In genomic region chr6:39861663-39862062, GRCh38 we compare ENCODE assay signal across 20 cellular contexts.
DNase-seq lines count a peak whose midpoint lies in the region; ATAC-seq and TF ChIP-seq lines count a peak whose summit lies in the region.
"Had no signal": no experiment of that assay in that cellular context is flagged by ENCODE, and none has a peak within 500 bp of the region (broad histone marks: within the 10 kb centered on the region; RNA-seq: fewer than 3 reads in every experiment).

No MANE protein-coding gene starts in this region.

- H3K9me3 ChIP-seq in heart left ventricle (no peaks in the 10 kb centered on the region), right atrium auricular region (no peaks in the 10 kb centered on the region), tibial artery (no peaks in the 10 kb centered on the region), OCI-LY7 (ENCODE audit: low read length) (no peaks in the 10 kb centered on the region), neuronal stem cell (replicated peaks in 1 of 2; ENCODE audit: control insufficient read depth in 2 of 2, insufficient read depth in 1 of 2, low read depth in 1 of 2, low read length in 2 of 2) (no peaks in the 10 kb centered on the region)
- H3K9me3 ChIP-seq: A549, Caco-2 had no signal

- no peak overlapping the region for H3K14ac ChIP-seq in neuronal stem cell (ENCODE audit: low read length)

- H4K91ac ChIP-seq in neuronal stem cell (ENCODE audit: low read depth, low read length, poor library complexity) = no peak overlapping the region

- 51 to 71% (median 58%) methylated on average over 3 of the region's 3 CpGs for WGBS in heart left ventricle, 4 donors
- no CpG with 5 or more reads among the region's 3 CpGs for WGBS in neuronal stem cell (ENCODE audit: extremely low coverage in 2 of 2, insufficient read length in 2 of 2, insufficient replicate concordance in 1 of 2), 2 donors

- no peak overlapping the region for H3K23ac ChIP-seq in neuronal stem cell (ENCODE audit: low read depth, low read length, poor library complexity)

- DNase-seq in heart left ventricle = peak in 2 of 5 donors; percentile 50 to 57
- DNase-seq in right atrium auricular region (ENCODE audit: low spot score) = no peak
- no peak for DNase-seq in coronary artery (ENCODE audit: low spot score)
- peak; percentile 66 for DNase-seq in iPS-NIHi7 (ENCODE audit: extremely low spot score)
- no peak for DNase-seq in tibial artery
- DNase-seq in NCI-H446 treated with DMSO at 0.1 percent for 48 hours (lab: John Stamatoyannopoulos, UW) = no peak
- no peak for DNase-seq in OCI-LY7 (ENCODE audit: low spot score)
- no peak for DNase-seq in neuronal stem cell (ENCODE audit: low spot score)
- DNase-seq: AML-193, Caco-2, DMS53, Karpas-422, NCI-H1417, NCI-H1930, NCI-H2171, NCI-H510A had no signal

- H3K9me2 ChIP-seq in OCI-LY7 (ENCODE audit: insufficient read depth, low read length) = no peaks in the 10 kb centered on the region

- H4K20me1 ChIP-seq in OCI-LY7 (ENCODE audit: insufficient read depth, low read length) = no peaks in the 10 kb centered on the region

- POLR2A ChIA-PET in OCI-LY7 (lab: Charles Lee) = interaction anchor here (2.1 kb wide), 1 partner anchor 11 kb away, joined by 6 read pairs; no protein-coding TSS in a partner anchor

- no peak overlapping the region for H3K18ac ChIP-seq in neuronal stem cell (ENCODE audit: low read length)

- no peak overlapping the region for H3K4ac ChIP-seq in neuronal stem cell (ENCODE audit: low read length)

- no peaks in the 10 kb centered on the region for H3K79me2 ChIP-seq in OCI-LY7 (ENCODE audit: insufficient read depth, low read depth, low read length)

- peaks cover 0 to 45% (median 6%) of the 10 kb centered on the region in 9 donors for H3K36me3 ChIP-seq in heart left ventricle
- no peaks in the 10 kb centered on the region for H3K36me3 ChIP-seq in right atrium auricular region
- H3K36me3 ChIP-seq in tibial artery = peaks cover 0 to 26% (median 11%) of the 10 kb centered on the region in 3 donors
- H3K36me3 ChIP-seq in OCI-LY7 (ENCODE audit: insufficient read depth, low read length) = no peaks in the 10 kb centered on the region
- no peaks in the 10 kb centered on the region for H3K36me3 ChIP-seq in neuronal stem cell (replicated peaks in 1 of 2; ENCODE audit: control insufficient read depth in 2 of 2, insufficient read depth in 2 of 2, low read length in 2 of 2)

- CTCF ChIA-PET in OCI-LY7 (lab: Charles Lee; ENCODE audit: unreplicated experiment) = interaction anchor here (0.6 kb wide), 1 partner anchor 22 kb away, joined by 3 read pairs; no protein-coding TSS in a partner anchor

- H3K27ac ChIP-seq in heart left ventricle = peak overlapping the region in 6 of 12 donors; percentile 8 to 49 (median 32)
- H3K27ac ChIP-seq in right atrium auricular region = no peak overlapping the region
- peak overlapping the region; percentile 38 to 64 for H3K27ac ChIP-seq in coronary artery
- H3K27ac ChIP-seq in tibial artery = peak overlapping the region; percentile 73 to 74
- H3K27ac ChIP-seq in OCI-LY7 (ENCODE audit: low read depth, low read length, poor library complexity, severe bottlenecking) = no peak overlapping the region
- no peak overlapping the region for H3K27ac ChIP-seq in neuronal stem cell (replicated peaks; ENCODE audit: low read length)
- H3K27ac ChIP-seq: A549, PC-9 had no signal

- no peak overlapping the region for H2AK5ac ChIP-seq in neuronal stem cell (ENCODE audit: low read depth, low read length)

- no peak overlapping the region for H2AFZ ChIP-seq in OCI-LY7 (ENCODE audit: low read length)
- H2AFZ ChIP-seq in neuronal stem cell (ENCODE audit: low read length) = no peak overlapping the region
- H2AFZ ChIP-seq: PC-9 had no signal

- H2BK120ac ChIP-seq in neuronal stem cell (ENCODE audit: low read depth, low read length) = no peak overlapping the region

- no peak overlapping the region for H2BK12ac ChIP-seq in neuronal stem cell (ENCODE audit: low read length)

- no peaks in the 10 kb centered on the region for H3K79me1 ChIP-seq in neuronal stem cell (ENCODE audit: low read depth, low read length)

- no peak for TF ChIP-seq POLR2A in heart left ventricle (IDR thresholded peaks at IDR 0.05)

- TF ChIP-seq CTCF in heart left ventricle (IDR thresholded peaks at IDR 0.05) (no peak), right atrium auricular region (IDR thresholded peaks at IDR 0.05) (no peak), coronary artery (IDR thresholded peaks at IDR 0.05) (no peak), tibial artery (IDR thresholded peaks at IDR 0.05) (no peak), OCI-LY7 (conservative IDR thresholded peaks at IDR 0.05; ENCODE audit: low read length) (no peak)

- intact Hi-C loops in heart left ventricle (cut with DNase I) = loop anchor here in 3 of 10 donors (5.0 to 10.0 kb wide), 3 partner anchors 39 to 443 kb away; partner anchors contain the start of gene DAAM2 (in 1 of the 3)
- intact Hi-C loops in tibial artery (cut with DNase I; ENCODE audit: low total_unique reads) = no loop called here
- intact Hi-C loops in OCI-LY7 (cut with micrococcal nuclease; ENCODE audit: unreplicated experiment) = no loop called here

- no peak overlapping the region for H2BK15ac ChIP-seq in neuronal stem cell (ENCODE audit: low read length)

- no TSS peak for BruUV-seq in OCI-LY7 (replicated peaks; lab: Mats Ljungman, UMichigan)

- no peak overlapping the region for H4K8ac ChIP-seq in neuronal stem cell (ENCODE audit: low read depth, low read length)

- no peak overlapping the region for H2BK5ac ChIP-seq in neuronal stem cell (ENCODE audit: low read length)

- ATAC-seq in heart left ventricle = peak; percentile 38 to 72 (median 60)
- ATAC-seq: A549, GM12878, HCT116 had no signal

- H3K4me3 ChIP-seq in heart left ventricle = no peak overlapping the region
- no peak overlapping the region for H3K4me3 ChIP-seq in right atrium auricular region
- H3K4me3 ChIP-seq in coronary artery = no peak overlapping the region
- H3K4me3 ChIP-seq in tibial artery = no peak overlapping the region
- no peak overlapping the region for H3K4me3 ChIP-seq in OCI-LY7 (ENCODE audit: low read depth, low read length, poor library complexity, severe bottlenecking)
- no peak overlapping the region for H3K4me3 ChIP-seq in neuronal stem cell (ENCODE audit: low read length in 2 of 2)
- H3K4me3 ChIP-seq: A549, GM12878, PC-9 had no signal

- H3K4me1 ChIP-seq in heart left ventricle = peaks cover 0 to 20% (median 0%) of the 10 kb centered on the region in 12 donors
- H3K4me1 ChIP-seq in right atrium auricular region = peaks cover 0 to 2% of the 10 kb centered on the region in 2 donors
- H3K4me1 ChIP-seq in tibial artery = peaks cover 5 to 71% (median 42%) of the 10 kb centered on the region in 4 donors
- H3K4me1 ChIP-seq in OCI-LY7 (ENCODE audit: insufficient read depth, low read length, poor library complexity, severe bottlenecking) = no peaks in the 10 kb centered on the region
- H3K4me1 ChIP-seq in neuronal stem cell (ENCODE audit: control insufficient read depth in 2 of 2, insufficient read depth in 1 of 2, low read depth in 1 of 2, low read length in 2 of 2) = peaks cover 0 to 9% of the 10 kb centered on the region in 2 donors
- H3K4me1 ChIP-seq: A549, Caco-2 had no signal

- H3K27me3 ChIP-seq in heart left ventricle (no peaks in the 10 kb centered on the region), right atrium auricular region (no peaks in the 10 kb centered on the region), tibial artery (no peaks in the 10 kb centered on the region), neuronal stem cell (ENCODE audit: control insufficient read depth in 3 of 3, insufficient read depth in 3 of 3, low read depth in 1 of 3, low read length in 3 of 3) (no peaks in the 10 kb centered on the region)

- no peak overlapping the region for H3K4me2 ChIP-seq in OCI-LY7 (ENCODE audit: low read length)
- H3K4me2 ChIP-seq in neuronal stem cell (ENCODE audit: insufficient read depth, low read length, poor library complexity, severe bottlenecking) = no peak overlapping the region
- H3K4me2 ChIP-seq: A549, PC-9 had no signal

- H3K9ac ChIP-seq in neuronal stem cell (ENCODE audit: low read depth, low read length, poor library complexity) = no peak overlapping the region

Comparison
In these comparisons a context has a peak if more than half of its experiments do, and no peak if none do; other contexts are left out.
1. H3K27ac ChIP-seq: peak in coronary artery (2 of 2) and tibial artery (2 of 2); none in right atrium auricular region (0 of 2), OCI-LY7 (single experiment) and neuronal stem cell (single experiment).